8 cellular contexts compared by ENCODE assay signal in the genomic region with DNA sequence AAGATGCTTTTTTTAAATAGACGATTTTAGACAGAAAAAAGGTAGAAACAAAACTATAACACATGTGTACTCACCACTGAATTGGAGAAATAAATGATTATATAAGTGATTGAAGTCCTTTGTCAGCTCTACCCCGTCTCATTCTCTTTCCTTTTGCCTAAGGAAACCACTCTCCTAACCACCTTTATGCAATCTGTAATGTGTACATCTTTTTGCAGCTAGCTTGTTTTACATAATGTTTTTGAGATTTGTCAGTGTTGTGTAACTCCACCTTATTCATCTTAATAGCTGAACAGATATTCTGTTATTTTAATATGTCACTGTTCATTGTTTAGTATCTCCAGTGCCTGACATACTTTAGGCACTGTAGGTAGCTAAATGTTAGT. TPM values are rescaled to one million over a fixed set of nuclear protein-coding genes. Genes with fewer than 3 reads are reported as not detected.
A peak's percentile ranks its signal among the peaks of the same experiment; 100 is the strongest.
DNase-seq lines count a peak whose midpoint lies in the region; ATAC-seq, FAIRE-seq and TF ChIP-seq lines count a peak whose summit lies in the region.

No MANE protein-coding gene starts in this region.

- intact Hi-C loops in PC-9 (cut with micrococcal nuclease; ENCODE audit: unreplicated experiment) (no loop called here), endothelial cell of umbilical vein (cut with micrococcal nuclease) (no loop called here), ovary (cut with DNase I) (no loop called here)

- BruUV-seq in PC-9 (replicated peaks; lab: Mats Ljungman, UMichigan), result no TSS peak
- BruUV-seq in endothelial cell of umbilical vein (replicated peaks; lab: Mats Ljungman, UMichigan), result no TSS peak

- no peak for FAIRE-seq in endothelial cell of umbilical vein (lab: Jason Lieb, UNC)

- peak overlapping the region; percentile 99 for H3K9ac ChIP-seq in endothelial cell of umbilical vein (replicated peaks; ENCODE audit: extremely low read depth, insufficient read depth, low read length)

- H3K27me3 ChIP-seq in DOHH2 (ENCODE audit: control insufficient read depth, low read length) (no peaks in the 10 kb centered on the region), PC-9 (ENCODE audit: insufficient read depth, low read depth) (no peaks in the 10 kb centered on the region), endothelial cell of umbilical vein (ENCODE audit: control insufficient read depth in 2 of 2, insufficient read depth in 2 of 2, low read length in 2 of 2) (no peaks in the 10 kb centered on the region), ovary (no peaks in the 10 kb centered on the region)

- POLR2A ChIA-PET in PC-9 (lab: Charles Lee; ENCODE audit: unreplicated experiment) (no interaction called here), endothelial cell of umbilical vein (lab: Charles Lee) (no interaction called here)

- dilution Hi-C loops in endothelial cell of umbilical vein (cut with MboI; ENCODE audit: extremely low pct_ligation_motif_present, low sequenced_read_pairs), result no loop called here

- CTCF ChIA-PET in PC-9 (lab: Charles Lee) (no interaction called here), endothelial cell of umbilical vein (lab: Charles Lee) (interaction anchor here (0.9 to 1.9 kb wide), 6 partner anchors 13 to 123 kb away, joined by 3 to 8 read pairs (median 4); a partner anchor contains a TSS)

- H3K4me3 ChIP-seq in DOHH2 (ENCODE audit: low read length) (peak overlapping the region; percentile 90), PC-9 (peak overlapping the region; percentile 79), endothelial cell of umbilical vein (replicated peaks in 1 of 3; ENCODE audit: insufficient read depth in 1 of 3, low read depth in 1 of 3, low read length in 3 of 3) (peak overlapping the region; percentile 65 to 98 (median 87)), ovary (peak overlapping the region; percentile 56)

- DNase-seq in PC-9, result no peak
- peak; percentile 63 for DNase-seq in endothelial cell of umbilical vein (ENCODE audit: low read depth, low spot score)
- DNase-seq in ovary, result no peak
- no peak for DNase-seq in HT-29 (ENCODE audit: low spot score)
- DNase-seq in DMS79 treated with DMSO at 0.1 percent for 48 hours (lab: John Stamatoyannopoulos, UW), result no peak

- H3K9me3 ChIP-seq in DOHH2 (ENCODE audit: control insufficient read depth, insufficient read depth, low read length), result no peaks in the 10 kb centered on the region
- H3K9me3 ChIP-seq in PC-9 (ENCODE audit: insufficient read depth, low read depth), result no peaks in the 10 kb centered on the region
- H3K9me3 ChIP-seq in endothelial cell of umbilical vein (replicated peaks; ENCODE audit: control insufficient read depth, insufficient read depth, low read length), result no peaks in the 10 kb centered on the region
- no peaks in the 10 kb centered on the region for H3K9me3 ChIP-seq in ovary

- H4K20me1 ChIP-seq in DOHH2 (ENCODE audit: control insufficient read depth, insufficient read depth, low read depth, low read length), result no peaks in the 10 kb centered on the region
- H4K20me1 ChIP-seq in PC-9 (ENCODE audit: insufficient read depth), result no peaks in the 10 kb centered on the region
- no peaks in the 10 kb centered on the region for H4K20me1 ChIP-seq in endothelial cell of umbilical vein (replicated peaks; ENCODE audit: control insufficient read depth, extremely low read depth, insufficient read depth, low read length)

- peak overlapping the region; percentile 93 for H3K27ac ChIP-seq in DOHH2 (ENCODE audit: low read depth, low read length)
- peak overlapping the region; percentile 87 for H3K27ac ChIP-seq in PC-9
- peak overlapping the region; percentile 95 for H3K27ac ChIP-seq in endothelial cell of umbilical vein (ENCODE audit: insufficient read depth, low read depth, low read length)
- peak overlapping the region in 1 of 2 donors; percentile 83 for H3K27ac ChIP-seq in ovary

- WGBS in ovary, 3 donors, result 1% methylated on average over 2 of the region's 2 CpGs

- TF ChIP-seq EP300 in ovary (IDR thresholded peaks at IDR 0.05), result no peak

- H3K4me1 ChIP-seq in DOHH2 (ENCODE audit: control insufficient read depth, low read length) (peaks cover 41% of the 10 kb centered on the region), PC-9 (replicated peaks; ENCODE audit: insufficient read depth) (peaks cover 41% of the 10 kb centered on the region), endothelial cell of umbilical vein (ENCODE audit: control insufficient read depth, extremely low read depth, insufficient read depth, low read length) (peaks cover 46% of the 10 kb centered on the region), ovary (ENCODE audit: insufficient read depth) (peaks cover 2% of the 10 kb centered on the region)

- H3K4me2 ChIP-seq in DOHH2 (ENCODE audit: low read length) (peak overlapping the region; percentile 70), PC-9 (peak overlapping the region; percentile 76), endothelial cell of umbilical vein (ENCODE audit: insufficient read depth, low read length) (peak overlapping the region; percentile 99)

- no peaks in the 10 kb centered on the region for H3K9me1 ChIP-seq in endothelial cell of umbilical vein (replicated peaks; ENCODE audit: control insufficient read depth, extremely low read depth, insufficient read depth, low read length)

- no peak for TF ChIP-seq POLR2A in endothelial cell of umbilical vein (IDR thresholded peaks at IDR 0.05; ENCODE audit: low read depth, low read length)
- TF ChIP-seq POLR2A in ovary (IDR thresholded peaks at IDR 0.05), result no peak

- H3K36me3 ChIP-seq in DOHH2 (ENCODE audit: control insufficient read depth, low read length) (peaks cover 72% of the 10 kb centered on the region), PC-9 (ENCODE audit: low read depth) (peaks cover 36% of the 10 kb centered on the region), endothelial cell of umbilical vein (ENCODE audit: control insufficient read depth in 2 of 2, extremely low read depth in 1 of 2, insufficient read depth in 2 of 2, low read length in 2 of 2) (peaks cover 0 to 3% of the 10 kb centered on the region in 2 experiments), ovary (no peaks in the 10 kb centered on the region)

- H2AFZ ChIP-seq in PC-9 (peak overlapping the region; percentile 88; the same call in 1 of the 2 replicates), endothelial cell of umbilical vein (ENCODE audit: low read depth, low read length) (no peak overlapping the region)

- H3K79me2 ChIP-seq in DOHH2 (ENCODE audit: control insufficient read depth, low read length) (peaks cover 78% of the 10 kb centered on the region), PC-9 (ENCODE audit: low read depth) (peaks cover 70% of the 10 kb centered on the region), endothelial cell of umbilical vein (ENCODE audit: control insufficient read depth, insufficient read depth, low read length) (peaks cover 70% of the 10 kb centered on the region)

- ATAC-seq in GM18858 (IDR thresholded peaks at IDR 0.05; ENCODE audit: unreplicated experiment) (no peak), HG02852 (IDR thresholded peaks at IDR 0.05; ENCODE audit: unreplicated experiment) (no peak)

- no peak for TF ChIP-seq CTCF in DOHH2 (IDR thresholded peaks at IDR 0.05; ENCODE audit: low read depth, low read length, poor library complexity, severe bottlenecking)
- no peak for TF ChIP-seq CTCF in PC-9 (conservative IDR thresholded peaks at IDR 0.05)
- TF ChIP-seq CTCF in endothelial cell of umbilical vein (IDR thresholded peaks at IDR 0.05; ENCODE audit: extremely low read depth in 1 of 2, insufficient read depth in 1 of 2, low read depth in 1 of 2, low read length in 2 of 2), result no peak
- TF ChIP-seq CTCF in ovary (IDR thresholded peaks at IDR 0.05), result no peak

- H3K9me2 ChIP-seq in DOHH2 (replicated peaks; ENCODE audit: control insufficient read depth, low read length), result no peaks in the 10 kb centered on the region
- H3K9me2 ChIP-seq in PC-9 (ENCODE audit: insufficient read depth), result no peaks in the 10 kb centered on the region

- H3F3A ChIP-seq in DOHH2 (ENCODE audit: control insufficient read depth, insufficient read depth) (peaks cover 11% of the 10 kb centered on the region), PC-9 (ENCODE audit: insufficient read depth, low read depth) (peaks cover 6% of the 10 kb centered on the region; the same call in 1 of the 2 replicates)

RNA-seq across cellular contexts. Expression of a gene that starts 0.7 kb away (rescaled TPM):
- total RNA-seq in PC-9 (2021) (20.5 and 32.4 TPM in 2 replicates), endothelial cell of umbilical vein (20.6 and 24.6 TPM in 2 replicates), ovary (10 to 100 TPM; 40.7 to 60.0 (median 50.3) TPM)
- polyA plus RNA-seq in endothelial cell of umbilical vein (10.7 and 13.9 TPM in 2 replicates), ovary (10 to 100 TPM; 67.1 to 69.2 TPM)
- 28.5 and 32.3 TPM in 2 replicates for polyA plus RNA-seq in endothelial cell of umbilical vein (2011; cell fraction: cytosol; rRNA removed)
- 20.7 and 29.1 TPM in 2 replicates for polyA plus RNA-seq in endothelial cell of umbilical vein (2011; cell fraction: nucleus; rRNA removed)
- polyA plus RNA-seq in endothelial cell of umbilical vein (2012), result 29.0 and 40.6 TPM in 2 replicates
- 3.2 and 5.7 TPM in 2 replicates for polyA minus RNA-seq in endothelial cell of umbilical vein
- 11.1 TPM for polyA minus RNA-seq in endothelial cell of umbilical vein (2011; cell fraction: cytosol; rRNA and poly(A)+ RNA removed)
- 8.7 and 11.2 TPM in 2 replicates for polyA minus RNA-seq in endothelial cell of umbilical vein (2011; cell fraction: nucleus; rRNA and poly(A)+ RNA removed)
- 8.2 and 11.2 TPM in 2 replicates for total RNA-seq in HT-29 (2014; rRNA removed; shearing (Covaris generic))

RNA-seq across cellular contexts. Expression of a gene that starts 20.5 kb away (rescaled TPM):
- total RNA-seq in PC-9 (2021), result 0.31 TPM in 1 of 2 replicates, not detected in the other
- 6.6 and 10.7 TPM in 2 replicates for total RNA-seq in endothelial cell of umbilical vein
- polyA plus RNA-seq in endothelial cell of umbilical vein, result 14.0 and 14.9 TPM in 2 replicates
- polyA plus RNA-seq in endothelial cell of umbilical vein (2011; cell fraction: cytosol; rRNA removed), result 12.9 and 13.9 TPM in 2 replicates
- polyA plus RNA-seq in endothelial cell of umbilical vein (2011; cell fraction: nucleus; rRNA removed), result 4.9 and 5.7 TPM in 2 replicates
- 16.0 and 18.3 TPM in 2 replicates for polyA plus RNA-seq in endothelial cell of umbilical vein (2012)
- 3.5 and 6.5 TPM in 2 replicates for polyA minus RNA-seq in endothelial cell of umbilical vein
- polyA minus RNA-seq in endothelial cell of umbilical vein (2011; cell fraction: cytosol; rRNA and poly(A)+ RNA removed), result not detected
- 2.0 and 2.1 TPM in 2 replicates for polyA minus RNA-seq in endothelial cell of umbilical vein (2011; cell fraction: nucleus; rRNA and poly(A)+ RNA removed)
- 1 to 10 TPM; 5.6 to 9.8 (median 6.8) TPM for total RNA-seq in ovary
- polyA plus RNA-seq in ovary, result 10 to 100 TPM; 10.9 to 18.5 TPM
- total RNA-seq in HT-29 (2014; rRNA removed; shearing (Covaris generic)), result not detected in 2 replicates

RNA-seq across cellular contexts. Expression of a gene that starts 27.2 kb away (rescaled TPM):
- total RNA-seq in PC-9 (2021) (40.7 and 45.0 TPM in 2 replicates), endothelial cell of umbilical vein (60.2 and 64.8 TPM in 2 replicates), ovary (100 to 1,000 TPM in 1 of 7 donors, 10 to 100 TPM in 6; 68.7 to 103 (median 90.4) TPM)
- polyA plus RNA-seq in endothelial cell of umbilical vein (42.2 and 44.1 TPM in 2 replicates), ovary (100 to 1,000 TPM in 1 of 2 donors, 10 to 100 TPM in 1; 68.8 to 104 TPM)
- 40.4 and 40.8 TPM in 2 replicates for polyA plus RNA-seq in endothelial cell of umbilical vein (2011; cell fraction: cytosol; rRNA removed)
- 35.5 and 47.9 TPM in 2 replicates for polyA plus RNA-seq in endothelial cell of umbilical vein (2011; cell fraction: nucleus; rRNA removed)
- polyA plus RNA-seq in endothelial cell of umbilical vein (2012), result 43.9 and 62.3 TPM in 2 replicates
- 75.6 and 101 TPM in 2 replicates for polyA minus RNA-seq in endothelial cell of umbilical vein
- 13.1 TPM for polyA minus RNA-seq in endothelial cell of umbilical vein (2011; cell fraction: cytosol; rRNA and poly(A)+ RNA removed)
- 65.1 and 76.1 TPM in 2 replicates for polyA minus RNA-seq in endothelial cell of umbilical vein (2011; cell fraction: nucleus; rRNA and poly(A)+ RNA removed)
- total RNA-seq in HT-29 (2014; rRNA removed; shearing (Covaris generic)), result 31.0 and 41.4 TPM in 2 replicates
